ENCODE assay signal across 1 cellular context in the genomic region with DNA sequence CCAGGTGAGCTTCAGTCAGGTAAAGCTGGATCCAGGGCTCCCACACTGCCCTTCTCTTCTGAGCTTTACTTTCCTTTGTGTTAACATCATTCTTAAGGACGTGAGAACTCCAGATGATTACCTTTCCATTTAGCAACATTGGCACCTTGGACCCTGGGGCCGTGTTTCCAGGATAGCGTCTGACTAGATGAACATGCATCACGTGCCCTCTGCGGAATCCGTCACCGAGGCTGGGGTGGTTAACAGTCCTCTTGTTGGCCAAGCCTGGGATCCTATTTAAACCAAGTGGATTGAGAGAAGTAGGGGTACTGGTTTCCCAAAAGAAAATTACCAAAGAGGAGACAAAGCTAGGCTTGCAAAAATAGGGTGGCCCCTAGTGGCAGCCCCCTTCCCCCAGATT.
TF ChIP-seq lines count a peak whose summit lies in the region.

No MANE protein-coding gene starts in this region.

TF ChIP-seq in HepG2, 621 proteins besides CTCF, POLR2A, EP300 and RAD21:
- peak; percentile 77 for TF ChIP-seq ZNF329 (CRISPR knock-in tag; IDR thresholded peaks at IDR 0.05; ENCODE audit: low read depth)
- TF ChIP-seq, protein P1, sequence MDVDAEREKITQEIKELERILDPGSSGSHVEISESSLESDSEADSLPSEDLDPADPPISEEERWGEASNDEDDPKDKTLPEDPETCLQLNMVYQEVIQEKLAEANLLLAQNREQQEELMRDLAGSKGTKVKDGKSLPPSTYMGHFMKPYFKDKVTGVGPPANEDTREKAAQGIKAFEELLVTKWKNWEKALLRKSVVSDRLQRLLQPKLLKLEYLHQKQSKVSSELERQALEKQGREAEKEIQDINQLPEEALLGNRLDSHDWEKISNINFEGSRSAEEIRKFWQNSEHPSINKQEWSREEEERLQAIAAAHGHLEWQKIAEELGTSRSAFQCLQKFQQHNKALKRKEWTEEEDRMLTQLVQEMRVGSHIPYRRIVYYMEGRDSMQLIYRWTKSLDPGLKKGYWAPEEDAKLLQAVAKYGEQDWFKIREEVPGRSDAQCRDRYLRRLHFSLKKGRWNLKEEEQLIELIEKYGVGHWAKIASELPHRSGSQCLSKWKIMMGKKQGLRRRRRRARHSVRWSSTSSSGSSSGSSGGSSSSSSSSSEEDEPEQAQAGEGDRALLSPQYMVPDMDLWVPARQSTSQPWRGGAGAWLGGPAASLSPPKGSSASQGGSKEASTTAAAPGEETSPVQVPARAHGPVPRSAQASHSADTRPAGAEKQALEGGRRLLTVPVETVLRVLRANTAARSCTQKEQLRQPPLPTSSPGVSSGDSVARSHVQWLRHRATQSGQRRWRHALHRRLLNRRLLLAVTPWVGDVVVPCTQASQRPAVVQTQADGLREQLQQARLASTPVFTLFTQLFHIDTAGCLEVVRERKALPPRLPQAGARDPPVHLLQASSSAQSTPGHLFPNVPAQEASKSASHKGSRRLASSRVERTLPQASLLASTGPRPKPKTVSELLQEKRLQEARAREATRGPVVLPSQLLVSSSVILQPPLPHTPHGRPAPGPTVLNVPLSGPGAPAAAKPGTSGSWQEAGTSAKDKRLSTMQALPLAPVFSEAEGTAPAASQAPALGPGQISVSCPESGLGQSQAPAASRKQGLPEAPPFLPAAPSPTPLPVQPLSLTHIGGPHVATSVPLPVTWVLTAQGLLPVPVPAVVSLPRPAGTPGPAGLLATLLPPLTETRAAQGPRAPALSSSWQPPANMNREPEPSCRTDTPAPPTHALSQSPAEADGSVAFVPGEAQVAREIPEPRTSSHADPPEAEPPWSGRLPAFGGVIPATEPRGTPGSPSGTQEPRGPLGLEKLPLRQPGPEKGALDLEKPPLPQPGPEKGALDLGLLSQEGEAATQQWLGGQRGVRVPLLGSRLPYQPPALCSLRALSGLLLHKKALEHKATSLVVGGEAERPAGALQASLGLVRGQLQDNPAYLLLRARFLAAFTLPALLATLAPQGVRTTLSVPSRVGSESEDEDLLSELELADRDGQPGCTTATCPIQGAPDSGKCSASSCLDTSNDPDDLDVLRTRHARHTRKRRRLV (CRISPR knock-in tag; IDR thresholded peaks at IDR 0.05), result no peak
